ENCODE assay signal across 14 cellular contexts in genomic region chr11:14873632-14874031, GRCh38. TPM values are rescaled to one million over a fixed set of nuclear protein-coding genes. Genes with fewer than 3 reads are reported as not detected.
DNase-seq lines count a peak whose midpoint lies in the region; TF ChIP-seq lines count a peak whose summit lies in the region.
"Had no signal": no experiment of that assay in that cellular context is flagged by ENCODE, and none has a peak within 500 bp of the region (broad histone marks: within the 10 kb centered on the region; RNA-seq: fewer than 3 reads in every experiment).

No MANE protein-coding gene starts in this region.

- POLR2A ChIA-PET in OCI-LY7 (lab: Charles Lee), result no interaction called here

- H3K36me3 ChIP-seq in OCI-LY7 (ENCODE audit: insufficient read depth, low read length), result peaks cover 14% of the 10 kb centered on the region

- H3K4me2 ChIP-seq in OCI-LY7 (ENCODE audit: low read length), result no peak overlapping the region

- H3K27ac ChIP-seq in OCI-LY7 (ENCODE audit: low read depth, low read length, poor library complexity, severe bottlenecking), result no peak overlapping the region

- H4K20me1 ChIP-seq in OCI-LY7 (ENCODE audit: insufficient read depth, low read length), result no peaks in the 10 kb centered on the region

- CTCF ChIA-PET in activated naive CD4-positive, alpha-beta T cell treated with anti-CD3 and anti-CD28 coated beads, Interleukin-2, amount 10 ng/mL, durations not matched to agents 7 days and 5 days (lab: Charles Lee), result no interaction called here
- CTCF ChIA-PET in OCI-LY7 (lab: Charles Lee; ENCODE audit: unreplicated experiment), result no interaction called here

- H3K27ac Mint-ChIP-seq in activated naive CD4-positive, alpha-beta T cell treated with anti-CD3 and anti-CD28 coated beads, Interleukin-2, amount 10 ng/mL, durations not matched to agents 7 days and 5 days, result peak overlapping the region; percentile 20
- H3K27ac Mint-ChIP-seq: B cell; CD4-positive, alpha-beta T cell; H9 had no signal

- no peak for TF ChIP-seq CTCF in foreskin fibroblast (IDR thresholded peaks at IDR 0.05; ENCODE audit: low read depth, low read length)
- no peak for TF ChIP-seq CTCF in OCI-LY7 (conservative IDR thresholded peaks at IDR 0.05; ENCODE audit: low read length)

- peaks cover 81% of the 10 kb centered on the region for H3K36me3 Mint-ChIP-seq in activated naive CD4-positive, alpha-beta T cell treated with anti-CD3 and anti-CD28 coated beads, Interleukin-2, amount 10 ng/mL, durations not matched to agents 7 days and 5 days

- intact Hi-C loops in OCI-LY7 (cut with micrococcal nuclease; ENCODE audit: unreplicated experiment), result no loop called here

- no peaks in the 10 kb centered on the region for H3K27me3 Mint-ChIP-seq in activated naive CD4-positive, alpha-beta T cell treated with anti-CD3 and anti-CD28 coated beads, Interleukin-2, amount 10 ng/mL, durations not matched to agents 7 days and 5 days
- H3K27me3 Mint-ChIP-seq: B cell; CD4-positive, alpha-beta T cell had no signal

- H3K4me3 ChIP-seq in foreskin fibroblast (ENCODE audit: low read depth in 1 of 2, low read length in 2 of 2) (no peak overlapping the region), OCI-LY7 (ENCODE audit: low read depth, low read length, poor library complexity, severe bottlenecking) (no peak overlapping the region)

- no TSS peak for BruUV-seq in OCI-LY7 (replicated peaks; lab: Mats Ljungman, UMichigan)

- no peak for DNase-seq in activated naive CD4-positive, alpha-beta T cell treated with anti-CD3 and anti-CD28 coated beads, Interleukin-2, amount 10 ng/mL, durations not matched to agents 7 days and 5 days
- no peak for DNase-seq in activated naive CD4-positive, alpha-beta T cell treated with anti-CD3 and anti-CD28 coated beads, Interleukin-2, amount 50 U/mL, for 16 hours
- DNase-seq in SK-MEL-5 (ENCODE audit: low read depth, low spot score) (peak; percentile 61), foreskin melanocyte (peak; percentile 52), pons (ENCODE audit: low spot score) (peak; percentile 54), NCI-H526 (lab: John Stamatoyannopoulos, UW) (no peak), foreskin fibroblast (no peak), OCI-LY7 (ENCODE audit: low spot score) (no peak)
- DNase-seq: Caco-2; CD4-positive, alpha-beta T cell; GF-D8; GOT3; H9 had no signal

- in situ Hi-C loops in SK-MEL-5 (cut with HindIII; ENCODE audit: low pct_unique_long_range_greater_than_20kb, low sequenced_read_pairs), result no loop called here

- no peak overlapping the region for H2AFZ ChIP-seq in OCI-LY7 (ENCODE audit: low read length)

- H3K9me3 ChIP-seq in OCI-LY7 (ENCODE audit: low read length), result no peaks in the 10 kb centered on the region
- H3K9me3 ChIP-seq: Caco-2 had no signal

- no peak overlapping the region for H3K4me3 Mint-ChIP-seq in activated naive CD4-positive, alpha-beta T cell treated with anti-CD3 and anti-CD28 coated beads, Interleukin-2, amount 10 ng/mL, durations not matched to agents 7 days and 5 days
- H3K4me3 Mint-ChIP-seq: B cell; CD4-positive, alpha-beta T cell; H9 had no signal

- H3K79me2 ChIP-seq in OCI-LY7 (ENCODE audit: insufficient read depth, low read depth, low read length), result no peaks in the 10 kb centered on the region

- no peaks in the 10 kb centered on the region for H3K4me1 ChIP-seq in OCI-LY7 (ENCODE audit: insufficient read depth, low read length, poor library complexity, severe bottlenecking)

- no peaks in the 10 kb centered on the region for H3K9me3 Mint-ChIP-seq in activated naive CD4-positive, alpha-beta T cell treated with anti-CD3 and anti-CD28 coated beads, Interleukin-2, amount 10 ng/mL, durations not matched to agents 7 days and 5 days
- H3K9me3 Mint-ChIP-seq: CD4-positive, alpha-beta T cell; H9 had no signal

- H3K4me1 Mint-ChIP-seq in activated naive CD4-positive, alpha-beta T cell treated with anti-CD3 and anti-CD28 coated beads, Interleukin-2, amount 10 ng/mL, durations not matched to agents 7 days and 5 days, result no peaks in the 10 kb centered on the region
- H3K4me1 Mint-ChIP-seq: H9 had no signal

- no peaks in the 10 kb centered on the region for H3K9me2 ChIP-seq in OCI-LY7 (ENCODE audit: insufficient read depth, low read length)

RNA-seq across cellular contexts. Expression of gene CYP2R1, which starts 18.4 kb away (rescaled TPM):
- total RNA-seq in SK-MEL-5 (2014; rRNA removed; shearing (Covaris generic)), result 14.3 and 17.8 TPM in 2 replicates
- 13.7 and 14.6 TPM in 2 replicates for polyA plus RNA-seq in SK-MEL-5 (2015; cell fraction: cytosol; rRNA removed)
- 77.5 and 88.8 TPM in 2 replicates for polyA plus RNA-seq in SK-MEL-5 (2015; cell fraction: nucleus; rRNA removed)
- total RNA-seq in OCI-LY7 (2014; rRNA removed; shearing (Covaris generic)), result 22.5 and 24.8 TPM in 2 replicates
- total RNA-seq in OCI-LY7 (2022), result 38.0 and 38.6 TPM in 2 replicates

Comparison
In these comparisons a context has a peak if more than half of its experiments do, and no peak if none do; other contexts are left out.
1. DNase-seq: peak in SK-MEL-5 (single experiment), foreskin melanocyte (single experiment) and pons (single experiment); none in activated naive CD4-positive, alpha-beta T cell treated with anti-CD3 and anti-CD28 coated beads, Interleukin-2, amount 10 ng/mL, durations not matched to agents 7 days and 5 days (single experiment), activated naive CD4-positive, alpha-beta T cell treated with anti-CD3 and anti-CD28 coated beads, Interleukin-2, amount 50 U/mL, for 16 hours (single experiment), NCI-H526 (0 of 2), foreskin fibroblast (0 of 2) and OCI-LY7 (single experiment).